Comparison of ENCODE assay signal across 9 cellular contexts in the genomic region with DNA sequence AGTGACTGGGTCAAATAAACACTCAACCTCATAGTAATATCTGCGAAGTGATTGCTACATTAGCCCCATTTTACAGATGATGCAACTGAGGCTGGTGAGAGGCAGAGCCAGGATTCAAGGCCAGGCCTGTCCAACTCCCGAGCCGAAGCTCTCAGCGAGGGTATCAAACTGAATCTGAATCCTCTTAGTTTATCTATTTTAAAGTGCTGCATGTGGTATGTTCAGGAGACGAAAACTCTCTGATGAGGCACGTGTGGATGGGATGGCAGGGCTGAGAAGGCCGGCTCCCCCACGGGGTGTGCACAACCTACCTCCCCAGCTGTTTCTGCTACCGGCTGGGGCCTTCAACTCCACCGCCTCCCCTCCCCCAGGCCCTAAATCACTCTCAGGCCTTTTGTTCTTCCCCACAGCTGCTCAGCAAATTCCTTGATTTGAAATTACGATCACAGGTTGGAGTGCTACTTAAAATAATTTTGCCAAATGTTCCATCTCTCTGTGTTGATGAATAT.
A peak's percentile ranks its signal among the peaks of the same experiment; 100 is the strongest.
DNase-seq lines count a peak whose midpoint lies in the region; ATAC-seq and TF ChIP-seq lines count a peak whose summit lies in the region.
"Had no signal": no experiment of that assay in that cellular context is flagged by ENCODE, and none has a peak within 500 bp of the region (broad histone marks: within the 10 kb centered on the region; RNA-seq: fewer than 3 reads in every experiment).

No MANE protein-coding gene starts in this region.

- no peak for DNase-seq in CD4-positive, CD25-positive, alpha-beta regulatory T cell
- DNase-seq in activated naive CD8-positive, alpha-beta T cell treated with anti-CD3 and anti-CD28 coated beads, Interleukin-2, amount 10 ng/mL, durations not matched to agents 7 days and 5 days, result no peak
- no peak for DNase-seq in upper lobe of right lung
- no peak for DNase-seq in GM10248 (ENCODE audit: extremely low spot score)

- no peak overlapping the region for H3K27ac ChIP-seq in CD4-positive, CD25-positive, alpha-beta regulatory T cell (ENCODE audit: insufficient read depth, low read length, poor library complexity, severe bottlenecking)
- H3K27ac ChIP-seq in HUES64 (ENCODE audit: low read depth, low read length), result peak overlapping the region; percentile 91
- peak overlapping the region; percentile 88 for H3K27ac ChIP-seq in muscle layer of duodenum (ENCODE audit: low read length)
- no peak overlapping the region for H3K27ac ChIP-seq in upper lobe of right lung

- no peak overlapping the region for H3K4me3 Mint-ChIP-seq in CD4-positive, CD25-positive, alpha-beta regulatory T cell
- no peak overlapping the region for H3K4me3 Mint-ChIP-seq in activated naive CD8-positive, alpha-beta T cell treated with anti-CD3 and anti-CD28 coated beads, Interleukin-2, amount 10 ng/mL, durations not matched to agents 7 days and 5 days

- intact Hi-C loops in upper lobe of right lung (cut with DNase I), result no loop called here

- TF ChIP-seq CTCF in upper lobe of right lung (IDR thresholded peaks at IDR 0.05) (no peak), GM10248 (IDR thresholded peaks at IDR 0.05; ENCODE audit: control extremely low read depth, extremely low read depth, low read depth, missing control alignments) (no peak)

- no peaks in the 10 kb centered on the region for H3K9me3 Mint-ChIP-seq in CD4-positive, CD25-positive, alpha-beta regulatory T cell
- no peaks in the 10 kb centered on the region for H3K9me3 Mint-ChIP-seq in activated naive CD8-positive, alpha-beta T cell treated with anti-CD3 and anti-CD28 coated beads, Interleukin-2, amount 10 ng/mL, durations not matched to agents 7 days and 5 days

- CTCF ChIA-PET in GM10248 (lab: Yijun Ruan, JAX), result interaction anchor here (1.2 to 1.6 kb wide), 5 partner anchors 9 to 80 kb away, joined by 3 read pairs; no protein-coding TSS in a partner anchor

- WGBS in HUES64, result 55% methylated on average over 8 of the region's 11 CpGs

- peak overlapping the region in 2 of 3 donors; percentile 17 to 31 for H3K27ac Mint-ChIP-seq in CD4-positive, CD25-positive, alpha-beta regulatory T cell
- H3K27ac Mint-ChIP-seq in activated naive CD8-positive, alpha-beta T cell treated with anti-CD3 and anti-CD28 coated beads, Interleukin-2, amount 10 ng/mL, durations not matched to agents 7 days and 5 days, result peak overlapping the region; percentile 53

- no peaks in the 10 kb centered on the region for H3K27me3 ChIP-seq in CD4-positive, CD25-positive, alpha-beta regulatory T cell (ENCODE audit: control insufficient read depth, insufficient read depth, low read length)
- H3K27me3 ChIP-seq in HUES64 (ENCODE audit: insufficient read depth, low read length) (no peaks in the 10 kb centered on the region), muscle layer of duodenum (ENCODE audit: low read depth, low read length) (no peaks in the 10 kb centered on the region), upper lobe of right lung (no peaks in the 10 kb centered on the region)

- no peak for ATAC-seq in CD4-positive, CD25-positive, alpha-beta regulatory T cell (ENCODE audit: low read depth in 2 of 2)
- no peak for ATAC-seq in activated naive CD8-positive, alpha-beta T cell treated with anti-CD3 and anti-CD28 coated beads, Interleukin-2, amount 10 ng/mL, durations not matched to agents 7 days and 5 days (ENCODE audit: low read depth)
- ATAC-seq in GM18873 (IDR thresholded peaks at IDR 0.05; ENCODE audit: low FRiP score, unreplicated experiment) (no peak), upper lobe of right lung (no peak), GM18867 (IDR thresholded peaks at IDR 0.05; ENCODE audit: unreplicated experiment) (no peak)
- ATAC-seq: GM12878 had no signal

- no peaks in the 10 kb centered on the region for H3K36me3 Mint-ChIP-seq in CD4-positive, CD25-positive, alpha-beta regulatory T cell
- peaks cover 2% of the 10 kb centered on the region for H3K36me3 Mint-ChIP-seq in activated naive CD8-positive, alpha-beta T cell treated with anti-CD3 and anti-CD28 coated beads, Interleukin-2, amount 10 ng/mL, durations not matched to agents 7 days and 5 days

- no peaks in the 10 kb centered on the region for H3K27me3 Mint-ChIP-seq in CD4-positive, CD25-positive, alpha-beta regulatory T cell
- no peaks in the 10 kb centered on the region for H3K27me3 Mint-ChIP-seq in activated naive CD8-positive, alpha-beta T cell treated with anti-CD3 and anti-CD28 coated beads, Interleukin-2, amount 10 ng/mL, durations not matched to agents 7 days and 5 days

- H3K4me1 ChIP-seq in CD4-positive, CD25-positive, alpha-beta regulatory T cell (ENCODE audit: control insufficient read depth, insufficient read depth, low read length, poor library complexity, severe bottlenecking), result peaks cover 29% of the 10 kb centered on the region
- H3K4me1 ChIP-seq in HUES64 (ENCODE audit: insufficient read depth, low read length), result peaks cover 44% of the 10 kb centered on the region
- H3K4me1 ChIP-seq in muscle layer of duodenum (ENCODE audit: control insufficient read depth in 1 of 2, insufficient read depth in 2 of 2, low read length in 2 of 2), result peaks cover 29 to 39% of the 10 kb centered on the region in 2 donors
- H3K4me1 ChIP-seq in upper lobe of right lung, result peaks cover 58% of the 10 kb centered on the region

- H3K36me3 ChIP-seq in CD4-positive, CD25-positive, alpha-beta regulatory T cell (ENCODE audit: control insufficient read depth, insufficient read depth, low read length), result no peaks in the 10 kb centered on the region
- no peaks in the 10 kb centered on the region for H3K36me3 ChIP-seq in HUES64 (ENCODE audit: insufficient read depth, low read length)
- no peaks in the 10 kb centered on the region for H3K36me3 ChIP-seq in muscle layer of duodenum (ENCODE audit: control insufficient read depth in 1 of 2, insufficient read depth in 2 of 2, low read length in 2 of 2)
- no peaks in the 10 kb centered on the region for H3K36me3 ChIP-seq in upper lobe of right lung

- peak overlapping the region; percentile 67; the same call in 1 of the 2 replicates for H3K9ac ChIP-seq in HUES64 (ENCODE audit: low read depth, low read length)

- no peaks in the 10 kb centered on the region for H3K9me3 ChIP-seq in CD4-positive, CD25-positive, alpha-beta regulatory T cell (ENCODE audit: control insufficient read depth in 2 of 2, low read length in 2 of 2)
- H3K9me3 ChIP-seq in HUES64 (ENCODE audit: insufficient read depth, low read depth, low read length) (no peaks in the 10 kb centered on the region), muscle layer of duodenum (ENCODE audit: control insufficient read depth in 1 of 2, low read length in 2 of 2) (no peaks in the 10 kb centered on the region), upper lobe of right lung (no peaks in the 10 kb centered on the region)

- H3K4me1 Mint-ChIP-seq in CD4-positive, CD25-positive, alpha-beta regulatory T cell, result peaks cover 14 to 61% (median 37%) of the 10 kb centered on the region in 4 donors
- peaks cover 44% of the 10 kb centered on the region for H3K4me1 Mint-ChIP-seq in activated naive CD8-positive, alpha-beta T cell treated with anti-CD3 and anti-CD28 coated beads, Interleukin-2, amount 10 ng/mL, durations not matched to agents 7 days and 5 days

- no peak overlapping the region for H3K4me3 ChIP-seq in CD4-positive, CD25-positive, alpha-beta regulatory T cell (ENCODE audit: low read depth, low read length)
- H3K4me3 ChIP-seq in HUES64 (ENCODE audit: low read length) (peak overlapping the region; percentile 7; the same call in 1 of the 2 replicates), muscle layer of duodenum (ENCODE audit: low read depth in 1 of 2, low read length in 2 of 2) (no peak overlapping the region), upper lobe of right lung (no peak overlapping the region)
- H3K4me3 ChIP-seq: GM12878 had no signal

- POLR2A ChIA-PET in activated naive CD8-positive, alpha-beta T cell treated with anti-CD3 and anti-CD28 coated beads, Interleukin-2, amount 10 ng/mL, durations not matched to agents 7 days and 5 days (lab: Charles Lee), result interaction anchor here (0.6 to 2.9 kb wide), 3 partner anchors 23 to 557 kb away, joined by 3 to 7 read pairs (median 5); no protein-coding TSS in a partner anchor
- POLR2A ChIA-PET in GM10248 (lab: Yijun Ruan, JAX), result interaction anchor here (0.6 kb wide), 2 partner anchors 58 to 105 kb away, joined by 3 to 4 read pairs; no protein-coding TSS in a partner anchor

Comparison
In these comparisons a context has a peak if more than half of its experiments do, and no peak if none do; other contexts are left out.
1. H3K27ac ChIP-seq: peak in HUES64 (single experiment) and muscle layer of duodenum (single experiment); none in CD4-positive, CD25-positive, alpha-beta regulatory T cell (single experiment) and upper lobe of right lung (single experiment).